Comparison of ENCODE assay signal across 9 cellular contexts in the genomic region with DNA sequence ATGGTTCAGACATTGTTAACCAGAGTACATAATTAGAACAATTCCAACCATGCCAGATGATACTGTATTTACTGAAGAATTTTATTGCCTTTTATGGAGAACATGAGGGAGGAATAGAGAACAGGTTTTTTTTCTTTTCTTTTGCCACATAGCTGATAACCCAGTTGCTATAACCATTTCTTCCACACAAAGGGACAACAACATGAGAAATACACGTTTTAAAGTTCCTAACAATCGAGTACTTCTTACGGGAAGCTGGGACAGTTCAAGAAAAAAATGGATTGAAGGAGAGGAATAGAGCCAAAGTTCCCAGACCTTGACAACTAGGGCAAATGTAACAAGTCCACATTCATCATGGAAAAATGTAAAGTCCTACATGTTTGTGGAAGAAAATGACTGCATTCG.
DNase-seq lines count a peak whose midpoint lies in the region; FAIRE-seq and TF ChIP-seq lines count a peak whose summit lies in the region.
"Had no signal": no experiment of that assay in that cellular context is flagged by ENCODE, and none has a peak within 500 bp of the region (broad histone marks: within the 10 kb centered on the region; RNA-seq: fewer than 3 reads in every experiment).

No MANE protein-coding gene starts in this region.

- H3K36me3 ChIP-seq in mesodermal cell (ENCODE audit: control insufficient read depth, insufficient read depth, low read length), result no peaks in the 10 kb centered on the region
- no peaks in the 10 kb centered on the region for H3K36me3 ChIP-seq in tibial nerve

- FAIRE-seq in colon (lab: Jason Lieb, UNC), result peak; percentile 79
- no peak for FAIRE-seq in D721Med (lab: Jason Lieb, UNC)

- H3K4me1 ChIP-seq in mesodermal cell (ENCODE audit: control insufficient read depth, insufficient read depth, low read length, poor library complexity, severe bottlenecking) (peaks cover 39% of the 10 kb centered on the region), tibial nerve (peaks cover 3 to 54% (median 48%) of the 10 kb centered on the region in 4 donors)

- in situ Hi-C loops in GM13976 (cut with MboI; ENCODE audit: low sequenced_read_pairs, unreplicated experiment), result loop anchor here (10.0 kb wide), 1 partner anchor 178 kb away; no protein-coding TSS in a partner anchor

- no peak for TF ChIP-seq POLR2A in tibial nerve (IDR thresholded peaks at IDR 0.05)

- H3K9me3 ChIP-seq in mesodermal cell (ENCODE audit: control insufficient read depth, low read length) (no peaks in the 10 kb centered on the region), tibial nerve (no peaks in the 10 kb centered on the region)

- no peaks in the 10 kb centered on the region for H3K27me3 ChIP-seq in tibial nerve

- H3K4me3 ChIP-seq in LNCaP clone FGC (ENCODE audit: low read depth, low read length) (peak overlapping the region; percentile 16), mesodermal cell (ENCODE audit: extremely low read depth, insufficient read depth, low read length, poor library complexity, severe bottlenecking) (no peak overlapping the region), tibial nerve (no peak overlapping the region)

- peak overlapping the region; percentile 56 for H3K27ac ChIP-seq in mesodermal cell (ENCODE audit: low read depth, low read length, severe bottlenecking)
- H3K27ac ChIP-seq in tibial nerve, result peak overlapping the region in 3 of 4 donors; percentile 56 to 95 (median 84)

- TF ChIP-seq CTCF in LNCaP clone FGC (IDR thresholded peaks at IDR 0.05; ENCODE audit: control insufficient read depth, extremely low read depth, insufficient read depth) (no peak), tibial nerve (IDR thresholded peaks at IDR 0.05) (no peak), GM13976 (IDR thresholded peaks at IDR 0.05; ENCODE audit: borderline replicate concordance, control extremely low read depth, extremely low read depth, insufficient read depth, missing control alignments) (no peak), D721Med (IDR thresholded peaks at IDR 0.05; ENCODE audit: insufficient read depth, missing control alignments) (no peak)

- no peak for TF ChIP-seq EP300 in tibial nerve (IDR thresholded peaks at IDR 0.05)

- DNase-seq in LNCaP clone FGC (ENCODE audit: low read depth), result peak; percentile 75
- no peak for DNase-seq in tibial nerve (ENCODE audit: low spot score in 2 of 2)
- no peak for DNase-seq in hypothalamus (lab: John Stamatoyannopoulos, UW)
- no peak for DNase-seq in NCI-H524 treated with DMSO at 0.1 percent for 48 hours (lab: John Stamatoyannopoulos, UW)
- no peak for DNase-seq in GM13976 (ENCODE audit: low spot score)
- no peak for DNase-seq in D721Med (ENCODE audit: insufficient read length, low spot score)
- DNase-seq: NCI-H1105 had no signal

- 100% methylated on average over 1 of the region's 4 CpGs for WGBS in mesodermal cell (ENCODE audit: insufficient coverage in 2 of 2), 2 experiments
- WGBS in tibial nerve, 2 donors, result 37% methylated on average over 4 of the region's 4 CpGs
